In the genomic region with DNA sequence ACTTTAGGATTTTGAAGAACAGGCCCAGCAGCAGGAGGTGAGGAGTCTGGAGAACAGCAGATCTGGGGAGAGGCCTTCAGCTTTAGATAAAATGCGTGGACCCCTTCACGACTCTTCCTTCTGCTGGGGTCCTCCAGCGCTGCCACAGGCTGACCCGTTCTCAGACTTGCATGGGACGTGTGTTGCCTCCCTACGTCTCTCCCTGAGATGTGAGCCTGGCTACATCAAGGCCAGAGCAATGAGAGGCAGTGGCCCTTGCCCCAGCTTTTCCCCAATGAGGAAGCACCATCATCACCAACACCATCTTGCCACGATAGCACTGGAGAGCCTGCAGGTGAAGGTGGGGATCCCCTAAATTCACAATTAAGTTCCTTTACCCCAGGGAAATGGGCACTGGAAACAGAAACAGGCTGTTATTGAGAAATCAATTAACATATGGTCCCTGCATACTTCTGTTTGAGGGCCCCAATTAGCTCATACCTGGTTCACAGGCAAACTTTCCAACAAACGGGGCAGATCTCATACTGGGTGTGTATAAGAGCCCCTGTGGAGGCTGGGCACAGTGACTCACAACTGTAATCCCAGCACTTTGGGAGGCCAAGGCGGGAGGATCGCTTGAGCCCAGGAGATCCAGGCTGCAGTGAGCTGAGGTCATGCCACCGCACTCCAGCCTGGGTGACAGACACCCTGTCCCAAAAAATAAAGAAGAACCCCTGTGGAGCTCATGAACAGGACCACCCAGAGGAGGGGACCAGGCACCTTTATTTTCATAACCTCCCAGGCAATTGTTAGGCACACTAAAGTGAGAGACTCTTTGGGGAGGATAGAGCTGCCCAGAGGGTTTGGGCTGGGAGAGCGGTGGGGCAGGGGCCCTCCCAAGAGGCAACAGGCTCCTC, we compare ENCODE assay signal across 1 cellular context.
TF ChIP-seq lines count a peak whose summit lies in the region.

No MANE protein-coding gene starts in this region.

TF ChIP-seq in IMR-90, 13 proteins besides CTCF, POLR2A, EP300 and RAD21:
- TF ChIP-seq, protein P1, sequence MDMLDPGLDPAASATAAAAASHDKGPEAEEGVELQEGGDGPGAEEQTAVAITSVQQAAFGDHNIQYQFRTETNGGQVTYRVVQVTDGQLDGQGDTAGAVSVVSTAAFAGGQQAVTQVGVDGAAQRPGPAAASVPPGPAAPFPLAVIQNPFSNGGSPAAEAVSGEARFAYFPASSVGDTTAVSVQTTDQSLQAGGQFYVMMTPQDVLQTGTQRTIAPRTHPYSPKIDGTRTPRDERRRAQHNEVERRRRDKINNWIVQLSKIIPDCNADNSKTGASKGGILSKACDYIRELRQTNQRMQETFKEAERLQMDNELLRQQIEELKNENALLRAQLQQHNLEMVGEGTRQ (IDR thresholded peaks at IDR 0.05; ENCODE audit: low read depth, low read length) = no peak
- TF ChIP-seq NFE2L2 (IDR thresholded peaks at IDR 0.05; ENCODE audit: low read depth, low read length) (no peak), MXI1 (IDR thresholded peaks at IDR 0.05; ENCODE audit: borderline replicate concordance, low read depth, low read length) (no peak), FOS (IDR thresholded peaks at IDR 0.05; ENCODE audit: low read depth, low read length) (no peak), RCOR1 (IDR thresholded peaks at IDR 0.05; ENCODE audit: insufficient replicate concordance, low read length) (no peak), RFX5 (IDR thresholded peaks at IDR 0.05; ENCODE audit: low read depth, low read length) (no peak), MAZ (IDR thresholded peaks at IDR 0.05; ENCODE audit: borderline replicate concordance, low read depth, low read length) (no peak), CEBPB (IDR thresholded peaks at IDR 0.05; ENCODE audit: low read depth, low read length) (no peak), CHD1 (IDR thresholded peaks at IDR 0.05; ENCODE audit: low read depth, low read length) (no peak), MAFK (IDR thresholded peaks at IDR 0.05; ENCODE audit: low read depth, low read length) (no peak), BHLHE40 (IDR thresholded peaks at IDR 0.05; ENCODE audit: low read depth, low read length) (no peak)
- TF ChIP-seq, protein P2, sequence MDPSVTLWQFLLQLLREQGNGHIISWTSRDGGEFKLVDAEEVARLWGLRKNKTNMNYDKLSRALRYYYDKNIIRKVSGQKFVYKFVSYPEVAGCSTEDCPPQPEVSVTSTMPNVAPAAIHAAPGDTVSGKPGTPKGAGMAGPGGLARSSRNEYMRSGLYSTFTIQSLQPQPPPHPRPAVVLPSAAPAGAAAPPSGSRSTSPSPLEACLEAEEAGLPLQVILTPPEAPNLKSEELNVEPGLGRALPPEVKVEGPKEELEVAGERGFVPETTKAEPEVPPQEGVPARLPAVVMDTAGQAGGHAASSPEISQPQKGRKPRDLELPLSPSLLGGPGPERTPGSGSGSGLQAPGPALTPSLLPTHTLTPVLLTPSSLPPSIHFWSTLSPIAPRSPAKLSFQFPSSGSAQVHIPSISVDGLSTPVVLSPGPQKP (IDR thresholded peaks at IDR 0.05; ENCODE audit: borderline replicate concordance, low read depth, low read length) = no peak
